Comparison of ENCODE assay signal across 11 cellular contexts in genomic region chr11:121520243-121521144, GRCh38.
DNase-seq lines count a peak whose midpoint lies in the region; ATAC-seq, FAIRE-seq and TF ChIP-seq lines count a peak whose summit lies in the region.
"Had no signal": no experiment of that assay in that cellular context is flagged by ENCODE, and none has a peak within 500 bp of the region (broad histone marks: within the 10 kb centered on the region; RNA-seq: fewer than 3 reads in every experiment).

No MANE protein-coding gene starts in this region.

- WGBS in IMR-90 (ENCODE audit: extremely low coverage in 2 of 2, insufficient read length in 1 of 2), 2 experiments, result no CpG with 5 or more reads among the region's 4 CpGs
- 59% methylated on average over 4 of the region's 4 CpGs for WGBS in GM12878 (ENCODE audit: insufficient coverage, insufficient replicate concordance, low lambda C conversion rate, missing lambda C conversion rate)

- no peak overlapping the region for H3K23ac ChIP-seq in IMR-90 (ENCODE audit: low read depth, low read length)

- 0 out of 2 replicates have a peak, but pooled peaks cover 4% of the 10 kb centered on the region for H3K9me1 ChIP-seq in IMR-90 (ENCODE audit: insufficient read depth, low read length)

- no peak overlapping the region for H3K18ac ChIP-seq in IMR-90 (ENCODE audit: low read depth, low read length)

- H3K4me1 Mint-ChIP-seq in CD4-positive, CD25-positive, alpha-beta regulatory T cell, result peaks cover 4 to 50% (median 31%) of the 10 kb centered on the region in 4 donors
- H3K4me1 Mint-ChIP-seq: neural progenitor cell had no signal

- peak overlapping the region; percentile 20 to 89 (median 42) for H3K27ac Mint-ChIP-seq in CD4-positive, CD25-positive, alpha-beta regulatory T cell
- H3K27ac Mint-ChIP-seq: neural progenitor cell had no signal

- H3K27me3 Mint-ChIP-seq in CD4-positive, CD25-positive, alpha-beta regulatory T cell, result no peaks in the 10 kb centered on the region

- peak overlapping the region; percentile 34 for H3K27ac ChIP-seq in CD4-positive, CD25-positive, alpha-beta regulatory T cell (ENCODE audit: insufficient read depth, low read length, poor library complexity, severe bottlenecking)
- H3K27ac ChIP-seq in IMR-90 (ENCODE audit: insufficient read depth, low read length) (peak overlapping the region; percentile 75; the same call in 1 of the 2 replicates), GM12878 (ENCODE audit: control insufficient read depth, insufficient read depth) (peak overlapping the region; percentile 30)
- H3K27ac ChIP-seq: neural progenitor cell had no signal

- H2BK120ac ChIP-seq in IMR-90 (ENCODE audit: low read depth, low read length), result no peak overlapping the region

- H3K4me2 ChIP-seq in IMR-90 (ENCODE audit: low read depth, low read length), result peak overlapping the region; percentile 6; the same call in 1 of the 2 replicates
- H3K4me2 ChIP-seq in GM12878 (ENCODE audit: control insufficient read depth, insufficient read depth), result peak overlapping the region; percentile 33
- H3K4me2 ChIP-seq: neural progenitor cell had no signal

- H3K4me1 ChIP-seq in CD4-positive, CD25-positive, alpha-beta regulatory T cell (ENCODE audit: control insufficient read depth, insufficient read depth, low read length, poor library complexity, severe bottlenecking), result no peaks in the 10 kb centered on the region
- H3K4me1 ChIP-seq in IMR-90 (ENCODE audit: control insufficient read depth, insufficient read depth, low read length) (peaks cover 3% of the 10 kb centered on the region), GM12878 (ENCODE audit: control insufficient read depth, insufficient read depth, low read length) (peaks cover 22% of the 10 kb centered on the region)

- intact Hi-C loops in IMR-90 (cut with micrococcal nuclease), result no loop called here
- intact Hi-C loops in GM12878 (cut with micrococcal nuclease; ENCODE audit: unreplicated experiment), result no loop called here

- peaks cover 0 to 8% (median 3%) of the 10 kb centered on the region in 7 donors for H3K9me3 Mint-ChIP-seq in CD4-positive, CD25-positive, alpha-beta regulatory T cell

- no peak for TF ChIP-seq EP300 in GM12878 (IDR thresholded peaks at IDR 0.05; ENCODE audit: borderline replicate concordance in 1 of 2, control insufficient read depth in 1 of 2, low read depth in 2 of 2, low read length in 2 of 2)

- H3K14ac ChIP-seq in IMR-90 (replicated peaks; ENCODE audit: low read depth, low read length), result no peak overlapping the region

- H4K20me1 ChIP-seq in IMR-90 (ENCODE audit: insufficient read depth, low read length) (no peaks in the 10 kb centered on the region), GM12878 (ENCODE audit: control insufficient read depth, insufficient read depth) (no peaks in the 10 kb centered on the region)

- no peak for ATAC-seq in CD4-positive, CD25-positive, alpha-beta regulatory T cell (ENCODE audit: low read depth in 2 of 2)
- peak; percentile 98 for ATAC-seq in IMR-90 (ENCODE audit: low read depth)
- ATAC-seq in GM12878, result no peak
- ATAC-seq in GM19452 (IDR thresholded peaks at IDR 0.05; ENCODE audit: unreplicated experiment), result no peak

- TF ChIP-seq CTCF in IMR-90 (conservative IDR thresholded peaks at IDR 0.05; ENCODE audit: low read depth, low read length), result no peak
- no peak for TF ChIP-seq CTCF in GM12878 (IDR thresholded peaks at IDR 0.05 in 2 of 3, conservative IDR thresholded peaks at IDR 0.05 in 1 of 3; ENCODE audit: control insufficient read depth in 2 of 3, extremely low read depth in 1 of 3, insufficient read depth in 1 of 3, low read depth in 3 of 3, low read length in 3 of 3)

- CTCF ChIA-PET in IMR-90 (lab: Yijun Ruan, JAX) (no interaction called here), GM12878 (lab: Yijun Ruan, JAX) (interaction anchor here (1.3 kb wide), 1 partner anchor 199 kb away, joined by 3 read pairs; no protein-coding TSS in a partner anchor)

- H3K4ac ChIP-seq in IMR-90 (ENCODE audit: low read depth, low read length), result no peak overlapping the region

- H3K56ac ChIP-seq in IMR-90 (ENCODE audit: extremely low read depth, insufficient read depth, low read length), result no peak overlapping the region

- FAIRE-seq in GM12878 (lab: Jason Lieb, UNC), result no peak

- no peak for DNase-seq in CD4-positive, CD25-positive, alpha-beta regulatory T cell
- peak; percentile 89 for DNase-seq in IMR-90
- no peak for DNase-seq in GM12878 (ENCODE audit: low read depth, low spot score)
- peak; percentile 25 to 38 for DNase-seq in lung microvascular endothelial cell (ENCODE audit: low read depth in 2 of 2)
- DNase-seq in HUDEP-2 (lab: John Stamatoyannopoulos, UW; ENCODE audit: unreplicated experiment in 76 of 76), result no peak
- DNase-seq in occipital lobe (lab: John Stamatoyannopoulos, UW), result no peak
- DNase-seq in activated CD4-positive, alpha-beta T cell treated with anti-CD3 and anti-CD28 coated beads, Interleukin-2, amount 50 U/mL, for 4 hours, result no peak
- DNase-seq: activated CD4-positive, CD25-positive, alpha-beta regulatory T cell treated with anti-CD3 and anti-CD28 coated beads, Interleukin-2, amount 50 U/mL, for 72 hours; hippocampal formation had no signal

- TF ChIP-seq POLR2A in IMR-90 (IDR thresholded peaks at IDR 0.05; ENCODE audit: low read depth, low read length) (no peak), GM12878 (IDR thresholded peaks at IDR 0.05; ENCODE audit: low read depth, low read length) (no peak)

- no peak overlapping the region for H2BK20ac ChIP-seq in IMR-90 (ENCODE audit: low read depth, low read length)

- RAD21 ChIA-PET in GM12878 (lab: Charles Lee; ENCODE audit: unreplicated experiment), result interaction anchor here (1.8 kb wide), 1 partner anchor 12 kb away, joined by 4 read pairs; no protein-coding TSS in a partner anchor

- no peak overlapping the region for H2BK5ac ChIP-seq in IMR-90 (ENCODE audit: low read depth, low read length, poor library complexity, severe bottlenecking)

- no peaks in the 10 kb centered on the region for H3K79me1 ChIP-seq in IMR-90 (ENCODE audit: low read depth in 1 of 2, low read length in 2 of 2)

- SMC1A ChIA-PET in GM12878 (lab: Charles Lee; ENCODE audit: uncharacterized antibody, unreplicated experiment), result interaction anchor here (0.6 to 2.8 kb wide), 5 partner anchors 12 to 268 kb away, joined by 3 to 13 read pairs (median 5); no protein-coding TSS in a partner anchor

- no peak overlapping the region for H4K8ac ChIP-seq in IMR-90 (ENCODE audit: low read depth in 2 of 2, low read length in 2 of 2)

- TF ChIP-seq RAD21 in IMR-90 (IDR thresholded peaks at IDR 0.05; ENCODE audit: low read length) (no peak), GM12878 (IDR thresholded peaks at IDR 0.05; ENCODE audit: insufficient read depth, low read depth, low read length) (no peak)

- no TSS peak for BruUV-seq in IMR-90 (replicated peaks; lab: Mats Ljungman, UMichigan)
- no TSS peak for BruUV-seq in GM12878 (replicated peaks; lab: Mats Ljungman, UMichigan)

- H4K91ac ChIP-seq in IMR-90 (ENCODE audit: insufficient read depth, low read depth, low read length), result no peak overlapping the region

- no peaks in the 10 kb centered on the region; the same call in none of the 2 replicates for H3K79me2 ChIP-seq in GM12878 (ENCODE audit: control insufficient read depth, insufficient read depth, low read length)

- no peak overlapping the region for H3K4me3 ChIP-seq in CD4-positive, CD25-positive, alpha-beta regulatory T cell (ENCODE audit: low read depth, low read length)
- H3K4me3 ChIP-seq in IMR-90 (ENCODE audit: insufficient read depth, low read depth, low read length) (no peak overlapping the region), GM12878 (no peak overlapping the region; the same call in 1 of the 2 replicates)
- H3K4me3 ChIP-seq: neural progenitor cell had no signal

- no peak overlapping the region for H3K9ac ChIP-seq in IMR-90 (ENCODE audit: low read depth, low read length)
- no peak overlapping the region for H3K9ac ChIP-seq in GM12878 (ENCODE audit: control insufficient read depth, insufficient read depth, low read length)
- H3K9ac ChIP-seq: neural progenitor cell had no signal

- peak overlapping the region in 1 of 4 donors; percentile 69 for H3K4me3 Mint-ChIP-seq in CD4-positive, CD25-positive, alpha-beta regulatory T cell
- H3K4me3 Mint-ChIP-seq: neural progenitor cell had no signal

- POLR2A ChIA-PET in IMR-90 (lab: Charles Lee; ENCODE audit: unreplicated experiment) (no interaction called here), GM12878 (lab: Charles Lee) (interaction anchor here (0.6 kb wide), 1 partner anchor 13 kb away, joined by 3 read pairs; no protein-coding TSS in a partner anchor)

- peaks cover 6 to 7% of the 10 kb centered on the region in 2 experiments for H3K9me3 ChIP-seq in CD4-positive, CD25-positive, alpha-beta regulatory T cell (ENCODE audit: control insufficient read depth in 2 of 2, low read length in 2 of 2)
- H3K9me3 ChIP-seq in IMR-90 (ENCODE audit: control insufficient read depth, insufficient read depth, low read length), result peaks cover under 1% of the 10 kb centered on the region; the same call in 1 of the 2 replicates
- H3K9me3 ChIP-seq in GM12878 (replicated peaks; ENCODE audit: control insufficient read depth, insufficient read depth, low read length), result peaks cover 12% of the 10 kb centered on the region

- H3K27me3 ChIP-seq in CD4-positive, CD25-positive, alpha-beta regulatory T cell (ENCODE audit: control insufficient read depth, insufficient read depth, low read length), result no peaks in the 10 kb centered on the region
- H3K27me3 ChIP-seq in IMR-90 (ENCODE audit: control insufficient read depth, insufficient read depth, low read length), result no peaks in the 10 kb centered on the region
- no peaks in the 10 kb centered on the region for H3K27me3 ChIP-seq in GM12878 (replicated peaks in 1 of 2; ENCODE audit: control insufficient read depth in 2 of 2, insufficient read depth in 2 of 2, low read length in 1 of 2)
- H3K27me3 ChIP-seq: neural progenitor cell had no signal

- H2BK15ac ChIP-seq in IMR-90 (ENCODE audit: low read depth, low read length), result no peak overlapping the region

- in situ Hi-C loops in IMR-90 (cut with MboI; ENCODE audit: low sequenced_read_pairs), result no loop called here
- in situ Hi-C loops in GM12878 (cut with MboI), result no loop called here

- dilution Hi-C loops in IMR-90 (cut with HindIII; ENCODE audit: low sequenced_read_pairs, unreplicated experiment), result no loop called here

- no peak overlapping the region for H4K5ac ChIP-seq in IMR-90 (ENCODE audit: low read depth, low read length)

- H2AFZ ChIP-seq in IMR-90 (replicated peaks; ENCODE audit: low read length, poor library complexity), result no peak overlapping the region
- no peak overlapping the region for H2AFZ ChIP-seq in GM12878 (ENCODE audit: control insufficient read depth, low read depth, low read length)
- H2AFZ ChIP-seq: neural progenitor cell had no signal

- no peak overlapping the region for H2AK5ac ChIP-seq in IMR-90 (ENCODE audit: low read depth, low read length)

- H3K36me3 ChIP-seq in CD4-positive, CD25-positive, alpha-beta regulatory T cell (ENCODE audit: control insufficient read depth, insufficient read depth, low read length), result peaks cover 93% of the 10 kb centered on the region
- H3K36me3 ChIP-seq in IMR-90 (ENCODE audit: control insufficient read depth, insufficient read depth, low read length), result no peaks in the 10 kb centered on the region
- peaks cover 31 to 38% of the 10 kb centered on the region in 2 experiments for H3K36me3 ChIP-seq in GM12878 (ENCODE audit: control insufficient read depth in 2 of 2, insufficient read depth in 2 of 2, low read length in 1 of 2)

- H2AK9ac ChIP-seq in IMR-90 (replicated peaks; ENCODE audit: low read depth, low read length, poor library complexity), result no peak overlapping the region

- H3K36me3 Mint-ChIP-seq in CD4-positive, CD25-positive, alpha-beta regulatory T cell, result peaks cover 70% of the 10 kb centered on the region

Comparison
In these comparisons a context has a peak if more than half of its experiments do, and no peak if none do; other contexts are left out.
1. DNase-seq: peak in IMR-90 (single experiment) and lung microvascular endothelial cell (2 of 2); none in CD4-positive, CD25-positive, alpha-beta regulatory T cell (0 of 3), GM12878 (single experiment), HUDEP-2 (0 of 76), occipital lobe (single experiment) and activated CD4-positive, alpha-beta T cell treated with anti-CD3 and anti-CD28 coated beads, Interleukin-2, amount 50 U/mL, for 4 hours (0 of 2).
2. Peak in every context shown above with its lines, with median percentiles within 50 percentile points of each other: H3K27ac ChIP-seq.